1 cellular context compared by ENCODE assay signal in the genomic region with DNA sequence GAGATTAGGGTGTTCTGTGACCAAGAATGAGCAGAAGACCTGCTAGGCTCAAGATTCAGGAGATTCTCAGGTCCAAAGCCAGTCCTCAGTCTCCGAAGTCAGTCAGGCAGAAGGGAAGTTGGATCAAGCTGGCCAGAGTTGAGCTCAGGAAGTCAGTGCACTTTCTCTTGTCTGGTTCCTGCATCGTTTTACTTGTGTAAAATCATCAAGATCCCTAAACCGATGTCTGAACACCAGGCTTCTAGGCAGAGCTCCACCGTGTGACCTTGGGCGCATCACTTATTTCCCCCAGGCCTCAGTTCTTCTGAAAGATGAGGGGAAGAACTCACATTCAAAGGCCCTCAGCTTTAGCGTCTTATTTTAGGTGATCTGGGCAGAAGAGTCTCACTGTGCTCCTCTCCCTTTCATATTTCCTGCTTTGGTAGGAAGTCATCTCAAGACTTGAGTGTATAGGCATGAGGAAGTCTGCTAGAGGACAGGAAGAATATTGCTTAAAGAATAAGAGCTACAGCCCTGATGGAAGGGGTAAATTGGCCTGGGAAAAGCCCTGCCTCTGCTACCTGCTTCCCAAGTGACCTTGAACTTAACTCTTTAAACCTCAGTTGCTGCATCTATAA.
TF ChIP-seq lines count a peak whose summit lies in the region.

No MANE protein-coding gene starts in this region.

TF ChIP-seq in K562, 482 proteins besides CTCF, POLR2A, EP300 and RAD21:
- TF ChIP-seq KDM4B (IDR thresholded peaks at IDR 0.05; ENCODE audit: borderline replicate concordance in 2 of 2, low read depth in 1 of 2) (no peak), RCOR1 (IDR thresholded peaks at IDR 0.05; ENCODE audit: borderline replicate concordance in 1 of 2, low read depth in 2 of 2, low read length in 2 of 2) (no peak), ESRRA (IDR thresholded peaks at IDR 0.05; ENCODE audit: borderline replicate concordance, low read depth) (0 out of 2 replicates have a peak, but pooled peaks have one; percentile 21), NONO (IDR thresholded peaks at IDR 0.05; ENCODE audit: low read depth in 2 of 2, low read length in 1 of 2) (no peak)
TF ChIP-seq in K562: peak in this region for 1.
